In genomic region chr1:42996384-42996991, GRCh38 we compare ENCODE assay signal across 34 cellular contexts.
"Had no signal": no experiment of that assay in that cellular context is flagged by ENCODE, and none has a peak within 500 bp of the region (broad histone marks: within the 10 kb centered on the region; RNA-seq: fewer than 3 reads in every experiment).

No MANE protein-coding gene starts in this region.

- H3K4me1 ChIP-seq: adrenal gland, body of pancreas, breast epithelium had no signal

- H3K27ac Mint-ChIP-seq: activated B cell treated with CpG ODN at 0.5 μM for 24 hours; activated CD4-positive, alpha-beta memory T cell treated with anti-CD3 and anti-CD28 coated beads for 36 hours; activated naive CD4-positive, alpha-beta T cell treated with anti-CD3 and anti-CD28 coated beads for 36 hours; activated naive CD4-positive, alpha-beta T cell treated with anti-CD3 and anti-CD28 coated beads, Interleukin-2, amount 50 U/mL, for 72 hours; activated T-helper 1 cell treated with anti-CD3 and anti-CD28 coated beads, Interleukin-12 subunit alpha, Interleukin-12 subunit beta, Interleukin-2, Interleukin-4 antibody, amounts not matched to agents 30 ng/mL and 10 ng/mL and 1 ng/mL, durations not matched to agents 14 hours and 24 hours and 36 hours; T-helper 1 cell treated with Interleukin-12 subunit alpha and Interleukin-12 subunit beta and Interleukin-4 antibody, amounts not matched to agents 30 μg/mL and 1 μg/mL, for 36 hours; T-helper 2 cell treated with Interferon-gamma antibody and Interleukin-4, amounts not matched to agents 5 μg/mL and 100 μg/mL, for 36 hours had no signal

- ATAC-seq: activated naive CD4-positive, alpha-beta T cell treated with anti-CD3 and anti-CD28 coated beads, Interleukin-2, amount 50 U/mL, for 72 hours; activated T-cell treated with anti-CD3 and anti-CD28 coated beads, Interleukin-2, amount 50 U/mL, for 4 hours; body of pancreas; PC-3 had no signal

- H3K27me3 ChIP-seq: adrenal gland, body of pancreas, breast epithelium, Peyer's patch, SJSA1 had no signal

- H3K4me3 ChIP-seq: adrenal gland, body of pancreas, breast epithelium, Peyer's patch, SJSA1 had no signal

- H3K4me3 Mint-ChIP-seq: activated B cell treated with CpG ODN at 0.5 μM for 24 hours; activated CD4-positive, alpha-beta memory T cell treated with anti-CD3 and anti-CD28 coated beads for 36 hours; activated naive CD4-positive, alpha-beta T cell treated with anti-CD3 and anti-CD28 coated beads for 36 hours; activated T-cell treated with anti-CD3 and anti-CD28 coated beads, Interleukin-2, amount 50 U/mL, for 4 hours; activated T-helper 1 cell treated with anti-CD3 and anti-CD28 coated beads, Interleukin-12 subunit alpha, Interleukin-12 subunit beta, Interleukin-2, Interleukin-4 antibody, amounts not matched to agents 30 ng/mL and 10 ng/mL and 1 ng/mL, durations not matched to agents 14 hours and 24 hours and 36 hours; T-helper 1 cell treated with Interleukin-12 subunit alpha and Interleukin-12 subunit beta and Interleukin-4 antibody, amounts not matched to agents 30 μg/mL and 1 μg/mL, for 36 hours; T-helper 2 cell treated with Interferon-gamma antibody and Interleukin-4, amounts not matched to agents 5 μg/mL and 100 μg/mL, for 36 hours had no signal

- DNase-seq: activated B cell treated with CpG ODN at 0.5 μM for 24 hours; activated CD4-positive, alpha-beta memory T cell treated with anti-CD3 and anti-CD28 coated beads for 36 hours; activated CD4-positive, alpha-beta T cell treated with anti-CD3 and anti-CD28 coated beads for 4 hours; activated CD4-positive, alpha-beta T cell treated with anti-CD3 and anti-CD28 coated beads, Interleukin-2, amount 50 U/mL, for 1 hour; activated CD4-positive, CD25-positive, alpha-beta regulatory T cell treated with anti-CD3 and anti-CD28 coated beads, Interleukin-2, amount 50 U/mL, for 72 hours; activated CD8-positive, alpha-beta memory T cell treated with anti-CD3 and anti-CD28 coated beads, Interleukin-2, amount 50 U/mL, for 4 hours; activated gamma-delta T cell treated with Interleukin-2 at 50 U/mL for 16 hours; activated naive CD4-positive, alpha-beta T cell treated with anti-CD3 and anti-CD28 coated beads for 36 hours; activated T-cell treated with anti-CD3 and anti-CD28 coated beads for 4 hours; activated T-cell treated with anti-CD3 and anti-CD28 coated beads, Interleukin-2, amount 50 U/mL, for 4 hours; adrenal gland; body of pancreas; NCI-H1092 treated with DMSO at 0.1 percent for 48 hours; NCI-H1417; NCI-H146; NCI-H187; NCI-H2029 treated with DMSO at 0.1 percent for 48 hours; NCI-H2107; NCI-H2171; NCI-H2227 treated with DMSO at 0.1 percent for 48 hours; NCI-H446 treated with DMSO at 0.1 percent for 48 hours; NCI-H524 treated with DMSO at 0.1 percent for 48 hours; PC-3; RPMI8226; SHP77 treated with DMSO at 0.1 percent for 48 hours; SK-N-SH had no signal

- H3K9me3 ChIP-seq: adrenal gland, body of pancreas, breast epithelium, Peyer's patch, SJSA1, SK-N-SH had no signal

- H3K9me3 Mint-ChIP-seq: activated B cell treated with CpG ODN at 0.5 μM for 24 hours; activated CD4-positive, alpha-beta memory T cell treated with anti-CD3 and anti-CD28 coated beads for 36 hours; activated naive CD4-positive, alpha-beta T cell treated with anti-CD3 and anti-CD28 coated beads for 36 hours; activated naive CD4-positive, alpha-beta T cell treated with anti-CD3 and anti-CD28 coated beads, Interleukin-2, amount 50 U/mL, for 72 hours; activated T-cell treated with anti-CD3 and anti-CD28 coated beads, Interleukin-2, amount 50 U/mL, for 4 hours; activated T-helper 1 cell treated with anti-CD3 and anti-CD28 coated beads, Interleukin-12 subunit alpha, Interleukin-12 subunit beta, Interleukin-2, Interleukin-4 antibody, amounts not matched to agents 30 ng/mL and 10 ng/mL and 1 ng/mL, durations not matched to agents 14 hours and 24 hours and 36 hours; T-helper 1 cell treated with Interleukin-12 subunit alpha and Interleukin-12 subunit beta and Interleukin-4 antibody, amounts not matched to agents 30 μg/mL and 1 μg/mL, for 36 hours; T-helper 2 cell treated with Interferon-gamma antibody and Interleukin-4, amounts not matched to agents 5 μg/mL and 100 μg/mL, for 36 hours had no signal

- H3K9ac ChIP-seq: KMS-11, SK-N-SH had no signal

- H3K27ac ChIP-seq: adrenal gland, body of pancreas, breast epithelium, KMS-11, SJSA1 had no signal

- H3K4me2 ChIP-seq: KMS-11, SK-N-SH had no signal

- H3K36me3 Mint-ChIP-seq: activated CD4-positive, alpha-beta memory T cell treated with anti-CD3 and anti-CD28 coated beads for 36 hours; activated naive CD4-positive, alpha-beta T cell treated with anti-CD3 and anti-CD28 coated beads, Interleukin-2, amount 50 U/mL, for 72 hours had no signal

- H3K36me3 ChIP-seq: adrenal gland, breast epithelium, Peyer's patch, SJSA1 had no signal
